ENCODE assay signal across 8 cellular contexts in the genomic region with DNA sequence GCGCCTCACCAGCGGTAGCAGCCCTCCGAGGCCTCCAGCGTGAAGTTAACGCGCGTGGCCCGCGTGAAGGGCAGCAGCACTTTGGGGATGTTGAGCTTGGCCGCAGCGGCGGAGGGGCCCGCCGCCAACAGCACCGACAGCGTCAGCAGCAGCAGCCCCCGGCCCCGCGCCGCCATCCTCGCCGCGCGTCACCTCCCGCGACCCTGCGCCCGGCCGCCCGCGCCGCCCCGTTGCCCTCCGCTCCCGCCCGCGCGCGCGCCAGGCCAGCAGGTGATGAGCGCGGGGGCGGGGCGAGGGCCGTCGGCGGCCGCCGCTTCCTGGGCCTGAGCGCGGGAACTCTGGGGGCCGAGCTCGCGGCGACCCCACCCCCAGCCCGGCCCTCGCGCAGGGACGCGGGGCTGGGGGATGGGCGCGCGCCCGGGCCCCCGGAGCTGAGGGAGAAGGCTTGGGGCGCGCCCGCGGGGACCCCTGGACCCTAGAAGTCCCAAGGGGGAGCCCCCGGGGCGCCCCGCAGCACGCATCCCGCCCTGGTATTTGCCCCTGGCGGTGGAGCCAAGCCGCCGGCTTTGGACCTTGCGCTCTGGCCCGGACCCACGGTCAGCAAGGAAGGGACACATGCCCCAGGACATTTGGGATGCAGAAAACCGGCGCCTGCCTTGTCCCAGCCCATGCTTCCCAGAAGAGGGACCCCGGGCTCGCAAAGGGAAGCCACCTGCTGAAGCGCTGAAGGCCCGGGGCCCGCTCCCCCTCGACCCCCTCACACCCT. TPM values are rescaled to one million over a fixed set of nuclear protein-coding genes. Genes with fewer than 3 reads are reported as not detected.
DNase-seq lines count a peak whose midpoint lies in the region; ATAC-seq and FAIRE-seq lines count a peak whose summit lies in the region.

A gene (minus strand): TSS at position 272 of the 766 bp plus-strand sequence. CDS start 96 bp downstream, at position 176.

- DNase-seq in DMS53 (lab: John Stamatoyannopoulos, UW) (peak; percentile 75), HTR-8/SVneo (ENCODE audit: insufficient read length, low spot score) (peak; percentile 59), SK-MEL-5 (ENCODE audit: low read depth, low spot score) (peak; percentile 26), left lobe of liver (ENCODE audit: low spot score) (peak; percentile 89), NCI-H2107 (lab: John Stamatoyannopoulos, UW) (no peak)
- DNase-seq in stimulated activated CD8-positive, alpha-beta memory T cell treated with anti-CD3 and anti-CD28 coated beads, Interleukin-12 subunit alpha, Interleukin-12 subunit beta, amount 100 ng/mL, for 24 hours (ENCODE audit: extremely low read depth): peak; percentile 47

- in situ Hi-C loops in SK-MEL-5 (cut with HindIII; ENCODE audit: low pct_unique_long_range_greater_than_20kb, low sequenced_read_pairs): no loop called here

- no peak for FAIRE-seq in HTR-8/SVneo (lab: Jason Lieb, UNC)

- ATAC-seq in GM19468 (IDR thresholded peaks at IDR 0.05; ENCODE audit: extremely low read depth, unreplicated experiment): peak; percentile 42
- peak; percentile 87 for ATAC-seq in left lobe of liver

- peak within 1 kb of the TSS; percentile 68 for H3K27ac ChIP-seq in angular gyrus (ENCODE audit: low read depth, low read length)

RNA-seq across cellular contexts. Expression of the gene that starts here (rescaled TPM):
- total RNA-seq in SK-MEL-5 (2014; rRNA removed; shearing (Covaris generic)): 14.9 and 19.4 TPM in 2 replicates
- 41.2 and 51.0 TPM in 2 replicates for polyA plus RNA-seq in SK-MEL-5 (2015; cell fraction: cytosol; rRNA removed)
- 17.6 and 22.5 TPM in 2 replicates for polyA plus RNA-seq in SK-MEL-5 (2015; cell fraction: nucleus; rRNA removed)
- 19.1 TPM for total RNA-seq in left lobe of liver
